4 cellular contexts compared by ENCODE assay signal in genomic region chrX:152587523-152587922, GRCh38. TPM values are rescaled to one million over a fixed set of nuclear protein-coding genes. Genes with fewer than 3 reads are reported as not detected.
"Had no signal": no experiment of that assay in that cellular context is flagged by ENCODE, and none has a peak within 500 bp of the region (broad histone marks: within the 10 kb centered on the region; RNA-seq: fewer than 3 reads in every experiment).

No MANE protein-coding gene starts in this region.

RNA-seq across cellular contexts. Expression of gene GABRQ, which starts 50.2 kb away (rescaled TPM):
- total RNA-seq: HepG2, HT-29, HT1080 had no signal
- polyA plus RNA-seq: HepG2, IgD-negative memory B cell had no signal
